8 cellular contexts compared by ENCODE assay signal in genomic region chr17:5499790-5500189, GRCh38. TPM values are rescaled to one million over a fixed set of nuclear protein-coding genes. Genes with fewer than 3 reads are reported as not detected.
DNase-seq lines count a peak whose midpoint lies in the region; ATAC-seq lines count a peak whose summit lies in the region.

No MANE protein-coding gene starts in this region.

- H3K4me1 Mint-ChIP-seq in activated CD4-positive, alpha-beta memory T cell treated with anti-CD3 and anti-CD28 coated beads, Interleukin-2, amount 10 ng/mL, durations not matched to agents 7 days and 5 days, result peaks cover 20% of the 10 kb centered on the region

- H3K27me3 Mint-ChIP-seq in activated CD4-positive, alpha-beta memory T cell treated with anti-CD3 and anti-CD28 coated beads, Interleukin-2, amount 10 ng/mL, durations not matched to agents 7 days and 5 days, result peaks cover 10% of the 10 kb centered on the region

- peaks cover 30% of the 10 kb centered on the region for H3K36me3 Mint-ChIP-seq in activated CD4-positive, alpha-beta memory T cell treated with anti-CD3 and anti-CD28 coated beads, Interleukin-2, amount 10 ng/mL, durations not matched to agents 7 days and 5 days (ENCODE audit: low read depth)

- peaks cover 4% of the 10 kb centered on the region for H3K9me3 ChIP-seq in iPS-18c (ENCODE audit: control insufficient read depth, insufficient read depth, low read length)

- peaks cover under 1% of the 10 kb centered on the region for H3K9me3 Mint-ChIP-seq in activated CD4-positive, alpha-beta memory T cell treated with anti-CD3 and anti-CD28 coated beads, Interleukin-2, amount 10 ng/mL, durations not matched to agents 7 days and 5 days

- DNase-seq in NCI-H187 (lab: John Stamatoyannopoulos, UW), result peak; percentile 3 to 41
- no peak for DNase-seq in NCI-H187 treated with DMSO at 0.1 percent for 48 hours (lab: John Stamatoyannopoulos, UW)
- no peak for DNase-seq in activated CD4-positive, alpha-beta memory T cell treated with anti-CD3 and anti-CD28 coated beads, Interleukin-2, amount 10 ng/mL, durations not matched to agents 7 days and 5 days
- DNase-seq in stimulated activated naive CD8-positive, alpha-beta T cell treated with anti-CD3 and anti-CD28 coated beads, Interleukin-15, Interleukin-2, amounts not matched to agents 100 U/mL and 50 U/mL, for 24 hours, result peak; percentile 30
- DNase-seq in HuH-7.5 (ENCODE audit: low spot score), result no peak

- CTCF ChIA-PET in activated CD4-positive, alpha-beta memory T cell treated with anti-CD3 and anti-CD28 coated beads, Interleukin-2, amount 10 ng/mL, durations not matched to agents 7 days and 5 days (lab: Charles Lee), result interaction anchor here (1.2 to 1.3 kb wide), 2 partner anchors 9 to 61 kb away, joined by 5 read pairs; partner anchors contain the start of gene C1QBP

- POLR2A ChIA-PET in activated CD4-positive, alpha-beta memory T cell treated with anti-CD3 and anti-CD28 coated beads, Interleukin-2, amount 10 ng/mL, durations not matched to agents 7 days and 5 days (lab: Charles Lee), result interaction anchor here (1.2 to 2.5 kb wide), 3 partner anchors 14 to 61 kb away, joined by 3 to 33 read pairs (median 3); partner anchors contain the start of genes C1QBP, DERL2 and MIS12

- ATAC-seq in stimulated activated naive CD8-positive, alpha-beta T cell treated with anti-CD3 and anti-CD28 coated beads, Interleukin-15, Interleukin-2, amounts not matched to agents 100 U/mL and 50 U/mL, for 24 hours, result no peak
- no peak for ATAC-seq in HG02852 (IDR thresholded peaks at IDR 0.05; ENCODE audit: unreplicated experiment)
- ATAC-seq in GM19452 (IDR thresholded peaks at IDR 0.05; ENCODE audit: unreplicated experiment), result no peak

- H3K27ac Mint-ChIP-seq in activated CD4-positive, alpha-beta memory T cell treated with anti-CD3 and anti-CD28 coated beads, Interleukin-2, amount 10 ng/mL, durations not matched to agents 7 days and 5 days, result no peak overlapping the region

- H3K4me3 Mint-ChIP-seq in activated CD4-positive, alpha-beta memory T cell treated with anti-CD3 and anti-CD28 coated beads, Interleukin-2, amount 10 ng/mL, durations not matched to agents 7 days and 5 days, result peak overlapping the region; percentile 80

- H3K4me3 ChIP-seq in iPS-18c (ENCODE audit: insufficient read depth, low read depth, low read length), result peak overlapping the region; percentile 69

RNA-seq across cellular contexts. Expression of gene MIS12, which starts 13.4 kb away (rescaled TPM):
- 10 to 100 TPM; 28.7 to 29.0 TPM for total RNA-seq in activated CD4-positive, alpha-beta memory T cell treated with anti-CD3 and anti-CD28 coated beads, Interleukin-2, amount 10 ng/mL, durations not matched to agents 7 days and 5 days

RNA-seq across cellular contexts. Expression of gene DERL2, which starts 13.8 kb away (rescaled TPM):
- total RNA-seq in activated CD4-positive, alpha-beta memory T cell treated with anti-CD3 and anti-CD28 coated beads, Interleukin-2, amount 10 ng/mL, durations not matched to agents 7 days and 5 days, result 10 to 100 TPM; 76.6 to 76.8 TPM

RNA-seq across cellular contexts. Expression of gene DHX33, which starts 31.0 kb away (rescaled TPM):
- total RNA-seq in activated CD4-positive, alpha-beta memory T cell treated with anti-CD3 and anti-CD28 coated beads, Interleukin-2, amount 10 ng/mL, durations not matched to agents 7 days and 5 days, result 10 to 100 TPM; 15.0 to 16.3 TPM

Comparison
In these comparisons a context has a peak if more than half of its experiments do, and no peak if none do; other contexts are left out.
1. DNase-seq: peak in NCI-H187 (2 of 2) and stimulated activated naive CD8-positive, alpha-beta T cell treated with anti-CD3 and anti-CD28 coated beads, Interleukin-15, Interleukin-2, amounts not matched to agents 100 U/mL and 50 U/mL, for 24 hours (single experiment); none in NCI-H187 treated with DMSO at 0.1 percent for 48 hours (single experiment), activated CD4-positive, alpha-beta memory T cell treated with anti-CD3 and anti-CD28 coated beads, Interleukin-2, amount 10 ng/mL, durations not matched to agents 7 days and 5 days (single experiment) and HuH-7.5 (single experiment).